ENCODE assay signal across 1 cellular context in the genomic region with DNA sequence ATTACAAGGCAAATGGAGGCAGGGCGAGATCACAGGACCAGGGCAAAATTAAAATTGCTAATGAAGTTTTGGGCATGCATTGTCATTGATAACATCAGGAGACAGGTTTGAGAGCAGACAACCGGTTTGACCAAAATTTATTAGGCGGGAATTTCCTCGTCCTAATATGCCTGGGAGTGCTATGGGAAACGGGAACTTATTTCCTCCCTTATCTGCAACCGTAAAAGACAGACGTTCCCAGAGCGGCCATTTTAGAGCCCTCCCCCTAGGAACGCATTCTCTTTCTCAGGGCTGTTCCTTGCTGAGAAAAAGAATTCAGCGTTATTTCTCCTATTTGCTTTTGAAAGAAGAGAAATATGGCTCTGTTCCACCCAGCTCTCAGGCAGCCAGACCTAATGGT.
TF ChIP-seq lines count a peak whose summit lies in the region.

No MANE protein-coding gene starts in this region.

TF ChIP-seq in H1, 55 proteins besides CTCF, POLR2A, EP300 and RAD21:
- TF ChIP-seq YY1 (IDR thresholded peaks at IDR 0.05; ENCODE audit: low read depth, low read length), result peak; percentile 86
- TF ChIP-seq, protein P1, sequence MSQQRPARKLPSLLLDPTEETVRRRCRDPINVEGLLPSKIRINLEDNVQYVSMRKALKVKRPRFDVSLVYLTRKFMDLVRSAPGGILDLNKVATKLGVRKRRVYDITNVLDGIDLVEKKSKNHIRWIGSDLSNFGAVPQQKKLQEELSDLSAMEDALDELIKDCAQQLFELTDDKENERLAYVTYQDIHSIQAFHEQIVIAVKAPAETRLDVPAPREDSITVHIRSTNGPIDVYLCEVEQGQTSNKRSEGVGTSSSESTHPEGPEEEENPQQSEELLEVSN (IDR thresholded peaks at IDR 0.05), result peak; percentile 60; the same call in 1 of the 2 replicates
